Comparison of ENCODE assay signal across 8 cellular contexts in genomic region chr18:3451166-3451988, GRCh38. TPM values are rescaled to one million over a fixed set of nuclear protein-coding genes. Genes with fewer than 3 reads are reported as not detected.
DNase-seq lines count a peak whose midpoint lies in the region; ATAC-seq lines count a peak whose summit lies in the region.

No MANE protein-coding gene starts in this region.

- 0% methylated on average over 50 of the region's 50 CpGs for WGBS in ectodermal cell, 2 experiments

- no peak for ATAC-seq in HG02588 (IDR thresholded peaks at IDR 0.05; ENCODE audit: unreplicated experiment)

- peak overlapping the region; percentile 92 for H3K4me3 ChIP-seq in ectodermal cell (ENCODE audit: insufficient read depth, low read depth, low read length)

- no peaks in the 10 kb centered on the region for H3K27me3 ChIP-seq in ectodermal cell (ENCODE audit: control insufficient read depth, insufficient read depth, low read length, poor library complexity, severe bottlenecking)

- H3K4me1 ChIP-seq in ectodermal cell (ENCODE audit: control insufficient read depth, insufficient read depth, low read length), result peaks cover 23% of the 10 kb centered on the region

- DNase-seq in NCI-H524 (lab: John Stamatoyannopoulos, UW), result peak; percentile 35 to 65
- no peak for DNase-seq in NCI-H524 treated with DMSO at 0.1 percent for 48 hours (lab: John Stamatoyannopoulos, UW)
- peak; percentile 48 for DNase-seq in NCI-H82 treated with DMSO at 0.1 percent for 48 hours (lab: John Stamatoyannopoulos, UW; ENCODE audit: unreplicated experiment)
- peak; percentile 94 for DNase-seq in activated CD8-positive, alpha-beta memory T cell treated with anti-CD3 and anti-CD28 coated beads for 24 hours
- DNase-seq in lung microvascular endothelial cell (ENCODE audit: low read depth in 2 of 2), result peak; percentile 93 to 95
- peak; percentile 76 to 91 (median 79) for DNase-seq in stimulated activated CD4-positive, alpha-beta T cell treated with anti-CD3 and anti-CD28 coated beads, TNF-alpha, amount 100 ng/mL, for 24 hours (ENCODE audit: low read depth in 3 of 3)

- H3K36me3 ChIP-seq in ectodermal cell (ENCODE audit: control insufficient read depth, insufficient read depth, low read length), result peaks cover 4% of the 10 kb centered on the region

- peak overlapping the region; percentile 87 for H3K27ac ChIP-seq in ectodermal cell (ENCODE audit: insufficient read depth, low read depth, low read length, poor library complexity, severe bottlenecking)

- no peaks in the 10 kb centered on the region for H3K9me3 ChIP-seq in ectodermal cell (ENCODE audit: control insufficient read depth, low read length)

RNA-seq across cellular contexts. Expression of gene TGIF1, which starts 1.4 kb away (rescaled TPM):
- polyA plus RNA-seq in ectodermal cell (2013, experiment 1 of 4), result 177 TPM
- 192 TPM for polyA plus RNA-seq in ectodermal cell (2013, experiment 2 of 4)
- polyA plus RNA-seq in ectodermal cell (2013, experiment 3 of 4), result 175 TPM
- 186 TPM for polyA plus RNA-seq in ectodermal cell (2013, experiment 4 of 4)
- 64.7 and 109 TPM in 2 replicates for total RNA-seq in lung microvascular endothelial cell
